ENCODE assay signal across 19 cellular contexts in genomic region chr12:8904665-8905064, GRCh38. TPM values are rescaled to one million over a fixed set of nuclear protein-coding genes. Genes with fewer than 3 reads are reported as not detected.
A peak's percentile ranks its signal among the peaks of the same experiment; 100 is the strongest.
DNase-seq lines count a peak whose midpoint lies in the region; ATAC-seq, FAIRE-seq and TF ChIP-seq lines count a peak whose summit lies in the region.
"Had no signal": no experiment of that assay in that cellular context is flagged by ENCODE, and none has a peak within 500 bp of the region (broad histone marks: within the 10 kb centered on the region; RNA-seq: fewer than 3 reads in every experiment).

No MANE protein-coding gene starts in this region.

- no peak for FAIRE-seq in H1 (lab: Jason Lieb, UNC)

- no peak overlapping the region for H3K18ac ChIP-seq in H1 (ENCODE audit: extremely low read depth, low read length)
- no peak overlapping the region for H3K18ac ChIP-seq in mesendoderm (ENCODE audit: low read length)

- no peak for TF ChIP-seq EP300 in H1 (IDR thresholded peaks at IDR 0.05; ENCODE audit: borderline replicate concordance in 1 of 2, low read depth in 2 of 2, low read length in 2 of 2)

- peak overlapping the region; percentile 6 to 78 (median 45) for H3K4me3 Mint-ChIP-seq in IgD-negative memory B cell
- H3K4me3 Mint-ChIP-seq: CD4-positive, CD25-positive, alpha-beta regulatory T cell had no signal

- H3K4me2 ChIP-seq in H1 (ENCODE audit: insufficient read depth in 1 of 2, low read depth in 2 of 2, low read length in 2 of 2): no peak overlapping the region
- H3K4me2 ChIP-seq in mesendoderm (ENCODE audit: low read length): no peak overlapping the region

- intact Hi-C loops in upper lobe of right lung (cut with DNase I): no loop called here

- no peaks in the 10 kb centered on the region for H3K79me1 ChIP-seq in H1 (ENCODE audit: low read depth, low read length)
- no peaks in the 10 kb centered on the region for H3K79me1 ChIP-seq in mesendoderm (ENCODE audit: low read length)

- no peak overlapping the region for H2AK5ac ChIP-seq in H1 (ENCODE audit: low read depth, low read length)
- no peak overlapping the region for H2AK5ac ChIP-seq in mesendoderm (ENCODE audit: low read length)

- H3K79me2 ChIP-seq in H1 (ENCODE audit: control insufficient read depth in 1 of 2, insufficient read depth in 2 of 2, low read length in 2 of 2) (no peaks in the 10 kb centered on the region), mesendoderm (ENCODE audit: control insufficient read depth, insufficient read depth, low read length) (no peaks in the 10 kb centered on the region)

- POLR2A ChIA-PET in H1 (lab: Charles Lee; ENCODE audit: partially characterized antibody): interaction anchor here (0.7 to 3.8 kb wide), 7 partner anchors 8 to 109 kb away, joined by 3 to 16 read pairs (median 4); partner anchors contain the start of gene PHC1

- H3K4ac ChIP-seq in H1 (replicated peaks; ENCODE audit: insufficient read length, low read depth, low read length) (no peak overlapping the region), mesendoderm (ENCODE audit: low read depth, low read length) (no peak overlapping the region)

- H4K8ac ChIP-seq in H1 (ENCODE audit: extremely low read depth, insufficient read depth, low read length) (no peak overlapping the region), mesendoderm (ENCODE audit: low read depth, low read length) (no peak overlapping the region)

- TF ChIP-seq POLR2A in H1 (IDR thresholded peaks at IDR 0.05; ENCODE audit: control extremely low read depth in 1 of 2, low read depth in 2 of 2, low read length in 2 of 2) (no peak), erythroblast (IDR thresholded peaks at IDR 0.05; ENCODE audit: low read length) (no peak)

- H2BK120ac ChIP-seq in H1 (replicated peaks; ENCODE audit: low read depth, low read length) (peak overlapping the region; percentile 36), mesendoderm (ENCODE audit: low read depth, low read length) (no peak overlapping the region)

- H3K27me3 Mint-ChIP-seq in IgD-negative memory B cell: no peaks in the 10 kb centered on the region

- DNase-seq in CD1c-positive myeloid dendritic cell (ENCODE audit: extremely low spot score) (peak; percentile 35), H1 (ENCODE audit: low read depth in 1 of 2, low spot score in 2 of 2) (no peak), mesendoderm (no peak), erythroblast (lab: John Stamatoyannopoulos, UW) (no peak), upper lobe of right lung (no peak)
- DNase-seq: ACHN; CD4-positive, CD25-positive, alpha-beta regulatory T cell; COR-L47; DMS 273 treated with DMSO at 0.1 percent for 48 hours; GDM1; GM23248; KBM-7; NCI-H1417; NCI-H187; NCI-H226; NCI-H524 treated with DMSO at 0.1 percent for 48 hours had no signal

- no peaks in the 10 kb centered on the region for H4K20me1 ChIP-seq in H1 (replicated peaks in 1 of 2; ENCODE audit: control insufficient read depth in 1 of 2, insufficient read depth in 2 of 2, low read length in 2 of 2)

- CTCF ChIA-PET in H1 (lab: Charles Lee; ENCODE audit: partially characterized antibody): interaction anchor here (0.8 to 2.8 kb wide), 2 partner anchors 14 to 160 kb away, joined by 3 to 12 read pairs; no protein-coding TSS in a partner anchor

- H2BK20ac ChIP-seq in H1 (ENCODE audit: low read length): no peak overlapping the region

- no peak overlapping the region for H3K23ac ChIP-seq in H1 (ENCODE audit: insufficient read length)
- no peak overlapping the region for H3K23ac ChIP-seq in mesendoderm (ENCODE audit: low read length)

- peaks cover 3 to 6% (median 4%) of the 10 kb centered on the region in 3 donors for H3K9me3 Mint-ChIP-seq in IgD-negative memory B cell

- H3K4me1 ChIP-seq in H1 (replicated peaks in 1 of 4; ENCODE audit: control insufficient read depth in 3 of 4, insufficient read depth in 4 of 4, low read length in 3 of 4): peaks cover 4 to 19% (median 10%) of the 10 kb centered on the region in 4 experiments; a peak in 5 of 7 replicates
- H3K4me1 ChIP-seq in mesendoderm (ENCODE audit: control insufficient read depth, low read depth, low read length): peaks cover 5% of the 10 kb centered on the region
- H3K4me1 ChIP-seq in upper lobe of right lung: no peaks in the 10 kb centered on the region

- TF ChIP-seq CTCF in H1 (IDR thresholded peaks at IDR 0.05; ENCODE audit: control extremely low read depth in 1 of 3, insufficient read depth in 1 of 3, low read depth in 1 of 3, low read length in 3 of 3) (no peak), upper lobe of right lung (IDR thresholded peaks at IDR 0.05) (no peak)

- H3K27me3 ChIP-seq in H1 (replicated peaks in 1 of 4; ENCODE audit: control insufficient read depth in 3 of 4, extremely low read depth in 1 of 4, insufficient read depth in 3 of 4, low read length in 3 of 4): no peaks in the 10 kb centered on the region
- H3K27me3 ChIP-seq in mesendoderm (ENCODE audit: insufficient read depth, low read length, poor library complexity): no peaks in the 10 kb centered on the region
- H3K27me3 ChIP-seq in upper lobe of right lung: no peaks in the 10 kb centered on the region

- H3K9ac ChIP-seq in H1 (replicated peaks in 1 of 4; ENCODE audit: extremely low read depth in 1 of 4, low read depth in 3 of 4, low read length in 3 of 4) (no peak overlapping the region), mesendoderm (ENCODE audit: low read length) (no peak overlapping the region)
- H3K9ac ChIP-seq: GM23248 had no signal

- H3K4me3 ChIP-seq in H1 (ENCODE audit: extremely low read depth in 1 of 4, insufficient read depth in 2 of 4, low read depth in 3 of 4, low read length in 4 of 4): no peak overlapping the region
- H3K4me3 ChIP-seq in mesendoderm (ENCODE audit: low read length): no peak overlapping the region
- no peak overlapping the region for H3K4me3 ChIP-seq in upper lobe of right lung
- H3K4me3 ChIP-seq: GM23248 had no signal

- H3K27ac ChIP-seq in H1 (ENCODE audit: low read depth, low read length): no peak overlapping the region
- H3K27ac ChIP-seq in mesendoderm (ENCODE audit: low read depth, low read length): no peak overlapping the region
- H3K27ac ChIP-seq in upper lobe of right lung: no peak overlapping the region
- H3K27ac ChIP-seq: GM23248 had no signal

- H2BK5ac ChIP-seq in H1 (ENCODE audit: low read depth, low read length): no peak overlapping the region; the same call in 1 of the 2 replicates
- H2BK5ac ChIP-seq in mesendoderm (ENCODE audit: low read length): no peak overlapping the region

- no peak overlapping the region for H3K14ac ChIP-seq in H1 (ENCODE audit: insufficient read length)

- H4K91ac ChIP-seq in H1 (replicated peaks; ENCODE audit: insufficient read length, low read length): no peak overlapping the region

- H2AFZ ChIP-seq in H1 (ENCODE audit: low read length): no peak overlapping the region
- H2AFZ ChIP-seq: GM23248 had no signal

- H3K4me1 Mint-ChIP-seq in IgD-negative memory B cell: peaks cover 22 to 33% (median 26%) of the 10 kb centered on the region in 3 donors
- H3K4me1 Mint-ChIP-seq: CD4-positive, CD25-positive, alpha-beta regulatory T cell had no signal

- no peaks in the 10 kb centered on the region; the same call in 1 of the 2 replicates for H3K23me2 ChIP-seq in H1 (ENCODE audit: low read depth, low read length)

- H2BK12ac ChIP-seq in H1 (ENCODE audit: low read depth, low read length): no peak overlapping the region

- H3K36me3 Mint-ChIP-seq in IgD-negative memory B cell: peaks cover 3% of the 10 kb centered on the region
- H3K36me3 Mint-ChIP-seq: CD4-positive, CD25-positive, alpha-beta regulatory T cell had no signal

- H3K27ac Mint-ChIP-seq in IgD-negative memory B cell: no peak overlapping the region
- H3K27ac Mint-ChIP-seq: CD4-positive, CD25-positive, alpha-beta regulatory T cell had no signal

- H3K36me3 ChIP-seq in H1 (ENCODE audit: control insufficient read depth in 2 of 4, insufficient read depth in 4 of 4, low read length in 3 of 4) (no peaks in the 10 kb centered on the region; a peak in 1 of 8 replicates), mesendoderm (ENCODE audit: control insufficient read depth, insufficient read depth, low read length) (no peaks in the 10 kb centered on the region), upper lobe of right lung (no peaks in the 10 kb centered on the region)

- no peak overlapping the region for H3K56ac ChIP-seq in H1 (replicated peaks; ENCODE audit: insufficient read length, low read depth, low read length)
- no peak overlapping the region for H3K56ac ChIP-seq in mesendoderm (ENCODE audit: low read length)

- H3K9me3 ChIP-seq in H1 (ENCODE audit: insufficient read depth in 2 of 2, low read depth in 1 of 2, low read length in 1 of 2) (peaks cover 2 to 6% of the 10 kb centered on the region in 2 experiments; a peak in 1 of 4 replicates), upper lobe of right lung (no peaks in the 10 kb centered on the region)

- H2BK15ac ChIP-seq in H1 (ENCODE audit: low read length): no peak overlapping the region
- peak overlapping the region; percentile 92 for H2BK15ac ChIP-seq in mesendoderm (replicated peaks; ENCODE audit: low read depth)

- no peak for TF ChIP-seq RAD21 in H1 (IDR thresholded peaks at IDR 0.05 in 1 of 2, conservative IDR thresholded peaks at IDR 0.05 in 1 of 2; ENCODE audit: low read depth in 2 of 2, low read length in 2 of 2)

- ATAC-seq in upper lobe of right lung (no peak), GM21737 (IDR thresholded peaks at IDR 0.05; ENCODE audit: unreplicated experiment) (no peak)
- ATAC-seq: Panc1 had no signal

- H4K5ac ChIP-seq in H1 (ENCODE audit: insufficient read length, low read depth, low read length): peak overlapping the region; percentile 50
- no peak overlapping the region for H4K5ac ChIP-seq in mesendoderm (ENCODE audit: low read length)

RNA-seq across cellular contexts. Expression of gene PHC1, which starts 9.6 kb away (rescaled TPM):
- polyA plus RNA-seq in IgD-negative memory B cell (18.7 TPM), H1 (2011; rRNA removed) (1,655 and 1,966 TPM in 2 replicates)
- total RNA-seq in H1 (2021; fragmentation: NEBNext Ultra II Directional; extraction: Animal tissue kit (Norgen Biotek cat#: 25700)): 895 and 934 TPM in 2 replicates
- 1,167 TPM for polyA plus RNA-seq in H1 (2011; cell fraction: cytosol; rRNA removed)
- polyA plus RNA-seq in H1 (2011; cell fraction: nucleus; rRNA removed): 4,031 TPM
- 523 to 757 TPM (median 649 TPM) in 4 replicates for polyA plus RNA-seq in H1 (2012, experiment 1 of 2)
- 232 TPM for polyA plus RNA-seq in H1 (2012, experiment 2 of 2)
- polyA plus RNA-seq in H1 (2013, experiment 1 of 2): 1,106 TPM
- polyA plus RNA-seq in H1 (2013, experiment 2 of 2): 1,034 TPM
- 658 and 938 TPM in 2 replicates for polyA minus RNA-seq in H1 (2011; rRNA and poly(A)+ RNA removed)
- polyA minus RNA-seq in H1 (2011; cell fraction: cytosol; rRNA and poly(A)+ RNA removed): 651 TPM
- polyA minus RNA-seq in H1 (2011; cell fraction: nucleus; rRNA and poly(A)+ RNA removed): 450 TPM
- 407 TPM for polyA plus RNA-seq in mesendoderm (2013, experiment 1 of 2)
- 429 TPM for polyA plus RNA-seq in mesendoderm (2013, experiment 2 of 2)
- 29.7 TPM for total RNA-seq in upper lobe of right lung

RNA-seq across cellular contexts. Expression of gene M6PR, which starts 44.8 kb away (rescaled TPM):
- polyA plus RNA-seq in IgD-negative memory B cell: 186 TPM
- total RNA-seq in H1 (2021; fragmentation: NEBNext Ultra II Directional; extraction: Animal tissue kit (Norgen Biotek cat#: 25700)): 106 and 115 TPM in 2 replicates
- 122 and 123 TPM in 2 replicates for polyA plus RNA-seq in H1 (2011; rRNA removed)
- 89.1 TPM for polyA plus RNA-seq in H1 (2011; cell fraction: cytosol; rRNA removed)
- 78.4 TPM for polyA plus RNA-seq in H1 (2011; cell fraction: nucleus; rRNA removed)
- polyA plus RNA-seq in H1 (2012, experiment 1 of 2): 141 to 194 TPM (median 160 TPM) in 4 replicates
- 69.2 TPM for polyA plus RNA-seq in H1 (2012, experiment 2 of 2)
- 128 TPM for polyA plus RNA-seq in H1 (2013, experiment 1 of 2)
- 150 TPM for polyA plus RNA-seq in H1 (2013, experiment 2 of 2)
- 223 and 232 TPM in 2 replicates for polyA minus RNA-seq in H1 (2011; rRNA and poly(A)+ RNA removed)
- 85.8 TPM for polyA minus RNA-seq in H1 (2011; cell fraction: cytosol; rRNA and poly(A)+ RNA removed)
- 65.6 TPM for polyA minus RNA-seq in H1 (2011; cell fraction: nucleus; rRNA and poly(A)+ RNA removed)
- 99.7 TPM for polyA plus RNA-seq in mesendoderm (2013, experiment 1 of 2)
- polyA plus RNA-seq in mesendoderm (2013, experiment 2 of 2): 96.3 TPM
- total RNA-seq in upper lobe of right lung: 176 TPM

Comparison
In these comparisons a context has a peak if more than half of its experiments do, and no peak if none do; other contexts are left out.
1. RNA of gene PHC1, which starts 9.6 kb away (total RNA-seq): 895 to 934 TPM in H1; 29.7 TPM in upper lobe of right lung (single experiment); every median in the first group is over 10 times any median in the second.